In genomic region chr17:720706-721539, GRCh38 we compare ENCODE assay signal across 16 cellular contexts. TPM values are rescaled to one million over a fixed set of nuclear protein-coding genes. Genes with fewer than 3 reads are reported as not detected.
DNase-seq lines count a peak whose midpoint lies in the region; ATAC-seq, FAIRE-seq and TF ChIP-seq lines count a peak whose summit lies in the region.
"Had no signal": no experiment of that assay in that cellular context is flagged by ENCODE, and none has a peak within 500 bp of the region (broad histone marks: within the 10 kb centered on the region; RNA-seq: fewer than 3 reads in every experiment).

No MANE protein-coding gene starts in this region.

- H2AFZ ChIP-seq in endothelial cell of umbilical vein (ENCODE audit: low read depth, low read length): no peak overlapping the region

- peak; percentile 37 for FAIRE-seq in endothelial cell of umbilical vein (lab: Jason Lieb, UNC)

- TF ChIP-seq CTCF in endothelial cell of umbilical vein (IDR thresholded peaks at IDR 0.05; ENCODE audit: extremely low read depth in 1 of 2, insufficient read depth in 1 of 2, low read depth in 1 of 2, low read length in 2 of 2): no peak

- H3K4me3 ChIP-seq in endothelial cell of umbilical vein (replicated peaks in 1 of 3; ENCODE audit: insufficient read depth in 1 of 3, low read depth in 1 of 3, low read length in 3 of 3) (no peak overlapping the region), skin epidermis (no peak overlapping the region)

- no peaks in the 10 kb centered on the region for H3K9me1 ChIP-seq in endothelial cell of umbilical vein (replicated peaks; ENCODE audit: control insufficient read depth, extremely low read depth, insufficient read depth, low read length)

- dilution Hi-C loops in endothelial cell of umbilical vein (cut with MboI; ENCODE audit: extremely low pct_ligation_motif_present, low sequenced_read_pairs): no loop called here

- H3K27ac ChIP-seq in endothelial cell of umbilical vein (ENCODE audit: insufficient read depth, low read depth, low read length) (no peak overlapping the region), skin epidermis (peak overlapping the region in 17 of 21 experiments; percentile 21 to 75 (median 47))
- H3K27ac ChIP-seq: 22Rv1 had no signal

- no peaks in the 10 kb centered on the region for H3K27me3 ChIP-seq in endothelial cell of umbilical vein (ENCODE audit: control insufficient read depth in 2 of 2, insufficient read depth in 2 of 2, low read length in 2 of 2)
- H3K27me3 ChIP-seq: BE2C had no signal

- ATAC-seq in GM19395 (IDR thresholded peaks at IDR 0.05; ENCODE audit: unreplicated experiment): no peak

- TF ChIP-seq POLR2A in endothelial cell of umbilical vein (IDR thresholded peaks at IDR 0.05; ENCODE audit: low read depth, low read length): no peak

- peaks cover 7% of the 10 kb centered on the region for H3K4me1 ChIP-seq in endothelial cell of umbilical vein (ENCODE audit: control insufficient read depth, extremely low read depth, insufficient read depth, low read length)
- H3K4me1 ChIP-seq: BE2C had no signal

- H3K9me3 ChIP-seq in endothelial cell of umbilical vein (replicated peaks; ENCODE audit: control insufficient read depth, insufficient read depth, low read length): no peaks in the 10 kb centered on the region
- H3K9me3 ChIP-seq: BE2C had no signal

- H3K79me2 ChIP-seq in endothelial cell of umbilical vein (ENCODE audit: control insufficient read depth, insufficient read depth, low read length): no peaks in the 10 kb centered on the region

- H3K36me3 ChIP-seq in endothelial cell of umbilical vein (ENCODE audit: control insufficient read depth in 2 of 2, extremely low read depth in 1 of 2, insufficient read depth in 2 of 2, low read length in 2 of 2): no peaks in the 10 kb centered on the region
- H3K36me3 ChIP-seq: BE2C had no signal

- CTCF ChIA-PET in endothelial cell of umbilical vein (lab: Charles Lee): interaction anchor here (0.8 to 1.7 kb wide), 3 partner anchors 17 to 260 kb away, joined by 3 to 5 read pairs (median 3); no protein-coding TSS in a partner anchor

- no peak overlapping the region for H3K4me2 ChIP-seq in endothelial cell of umbilical vein (ENCODE audit: insufficient read depth, low read length)

- POLR2A ChIA-PET in endothelial cell of umbilical vein (lab: Charles Lee): no interaction called here

- peak; percentile 26 for DNase-seq in DMS53 (lab: John Stamatoyannopoulos, UW)
- no peak for DNase-seq in DMS53 treated with DMSO at 0.1 percent for 48 hours (lab: John Stamatoyannopoulos, UW; ENCODE audit: unreplicated experiment)
- peak; percentile 13 for DNase-seq in SW480 (ENCODE audit: low spot score)
- DNase-seq in endothelial cell of umbilical vein (ENCODE audit: low read depth, low spot score): no peak
- no peak for DNase-seq in hepatic stellate cell (ENCODE audit: low spot score)
- no peak for DNase-seq in iPS-NIHi11 (ENCODE audit: low spot score)
- DNase-seq: BE2C; CD4-positive, alpha-beta T cell; H7; MV-4-11; NCI-H1417 treated with DMSO at 0.1 percent for 48 hours; NCI-H1930; NCI-H774 had no signal

- BruUV-seq in endothelial cell of umbilical vein (replicated peaks; lab: Mats Ljungman, UMichigan): no TSS peak

- no peaks in the 10 kb centered on the region for H4K20me1 ChIP-seq in endothelial cell of umbilical vein (replicated peaks; ENCODE audit: control insufficient read depth, extremely low read depth, insufficient read depth, low read length)

- H3K9ac ChIP-seq in endothelial cell of umbilical vein (replicated peaks; ENCODE audit: extremely low read depth, insufficient read depth, low read length): no peak overlapping the region

- intact Hi-C loops in endothelial cell of umbilical vein (cut with micrococcal nuclease): no loop called here

TF ChIP-seq in endothelial cell of umbilical vein, 7 proteins besides CTCF, POLR2A, EP300 and RAD21:
- TF ChIP-seq POLR2AphosphoS5 (IDR thresholded peaks at IDR 0.05; ENCODE audit: insufficient read depth, low read depth, low read length) (no peak), FOS (IDR thresholded peaks at IDR 0.05; ENCODE audit: borderline replicate concordance, insufficient read depth, low read length) (no peak), MAX (IDR thresholded peaks at IDR 0.05; ENCODE audit: insufficient read depth, insufficient read length) (no peak), EZH2 (IDR thresholded peaks at IDR 0.05; ENCODE audit: borderline replicate concordance, low read depth, low read length, severe bottlenecking) (no peak), GATA2 (IDR thresholded peaks at IDR 0.05; ENCODE audit: insufficient read depth, insufficient read length, low read depth, low read length) (no peak), JUN (IDR thresholded peaks at IDR 0.05; ENCODE audit: borderline replicate concordance, insufficient read depth, insufficient read length, low read depth) (no peak), MYC (IDR thresholded peaks at IDR 0.05; ENCODE audit: low read depth, low read length) (no peak)
TF ChIP-seq in endothelial cell of umbilical vein: peak in this region for 0.

RNA-seq across cellular contexts. Expression of gene VPS53, which starts 6.3 kb away (rescaled TPM):
- 77.1 and 91.2 TPM in 2 replicates for total RNA-seq in endothelial cell of umbilical vein
- 16.0 and 17.9 TPM in 2 replicates for polyA plus RNA-seq in endothelial cell of umbilical vein
- 17.0 and 19.1 TPM in 2 replicates for polyA plus RNA-seq in endothelial cell of umbilical vein (2011; cell fraction: cytosol; rRNA removed)
- polyA plus RNA-seq in endothelial cell of umbilical vein (2011; cell fraction: nucleus; rRNA removed): 33.4 and 38.1 TPM in 2 replicates
- polyA plus RNA-seq in endothelial cell of umbilical vein (2012): 35.7 and 44.5 TPM in 2 replicates
- 118 and 175 TPM in 2 replicates for polyA minus RNA-seq in endothelial cell of umbilical vein
- polyA minus RNA-seq in endothelial cell of umbilical vein (2011; cell fraction: cytosol; rRNA and poly(A)+ RNA removed): 33.6 TPM
- polyA minus RNA-seq in endothelial cell of umbilical vein (2011; cell fraction: nucleus; rRNA and poly(A)+ RNA removed): 57.5 and 74.1 TPM in 2 replicates

RNA-seq across cellular contexts. Expression of gene TLCD3A, which starts 11.5 kb away (rescaled TPM):
- 29.8 and 36.6 TPM in 2 replicates for total RNA-seq in endothelial cell of umbilical vein
- polyA plus RNA-seq in endothelial cell of umbilical vein: 54.1 and 65.5 TPM in 2 replicates
- polyA plus RNA-seq in endothelial cell of umbilical vein (2011; cell fraction: cytosol; rRNA removed): 37.9 and 41.5 TPM in 2 replicates
- polyA plus RNA-seq in endothelial cell of umbilical vein (2011; cell fraction: nucleus; rRNA removed): 22.2 and 22.6 TPM in 2 replicates
- polyA plus RNA-seq in endothelial cell of umbilical vein (2012): 31.8 and 34.3 TPM in 2 replicates
- polyA minus RNA-seq in endothelial cell of umbilical vein: 51.1 and 65.3 TPM in 2 replicates
- 26.2 TPM for polyA minus RNA-seq in endothelial cell of umbilical vein (2011; cell fraction: cytosol; rRNA and poly(A)+ RNA removed)
- polyA minus RNA-seq in endothelial cell of umbilical vein (2011; cell fraction: nucleus; rRNA and poly(A)+ RNA removed): 9.3 and 9.6 TPM in 2 replicates

RNA-seq across cellular contexts. Expression of gene GEMIN4, which starts 31.1 kb away (rescaled TPM):
- total RNA-seq in endothelial cell of umbilical vein: 29.1 and 29.9 TPM in 2 replicates
- 23.5 and 24.1 TPM in 2 replicates for polyA plus RNA-seq in endothelial cell of umbilical vein
- polyA plus RNA-seq in endothelial cell of umbilical vein (2011; cell fraction: cytosol; rRNA removed): 18.3 and 21.2 TPM in 2 replicates
- polyA plus RNA-seq in endothelial cell of umbilical vein (2011; cell fraction: nucleus; rRNA removed): 40.6 and 48.3 TPM in 2 replicates
- 18.0 and 20.9 TPM in 2 replicates for polyA plus RNA-seq in endothelial cell of umbilical vein (2012)
- polyA minus RNA-seq in endothelial cell of umbilical vein: 22.0 and 31.9 TPM in 2 replicates
- 26.8 TPM for polyA minus RNA-seq in endothelial cell of umbilical vein (2011; cell fraction: cytosol; rRNA and poly(A)+ RNA removed)
- 13.8 and 18.1 TPM in 2 replicates for polyA minus RNA-seq in endothelial cell of umbilical vein (2011; cell fraction: nucleus; rRNA and poly(A)+ RNA removed)

Comparison
In these comparisons a context has a peak if more than half of its experiments do, and no peak if none do; other contexts are left out.
1. DNase-seq: peak in DMS53 (single experiment) and SW480 (single experiment); none in DMS53 treated with DMSO at 0.1 percent for 48 hours (single experiment), endothelial cell of umbilical vein (single experiment), hepatic stellate cell (single experiment) and iPS-NIHi11 (single experiment).